ENCODE assay signal across 7 cellular contexts in the genomic region with DNA sequence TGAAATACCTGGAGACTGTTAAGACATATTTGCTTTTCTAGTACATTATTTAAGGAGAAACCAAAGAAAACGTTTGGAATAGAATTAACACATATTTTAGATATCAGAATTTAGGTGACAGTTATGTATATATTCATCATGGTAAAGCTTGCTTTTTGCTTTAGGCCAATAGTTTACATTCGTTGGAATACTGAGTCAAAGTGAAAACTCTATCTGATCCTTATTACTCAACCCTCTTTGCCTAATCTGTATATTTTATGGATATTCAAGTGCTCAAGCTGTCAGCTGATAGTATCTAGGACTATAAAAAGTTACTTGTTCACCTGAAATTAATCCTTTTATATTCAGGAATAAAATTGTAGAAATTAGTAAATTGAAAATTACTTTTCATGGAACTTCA.
"Had no signal": no experiment of that assay in that cellular context is flagged by ENCODE, and none has a peak within 500 bp of the region (broad histone marks: within the 10 kb centered on the region; RNA-seq: fewer than 3 reads in every experiment).

No MANE protein-coding gene starts in this region.

- DNase-seq: GDM1, GF-D8 had no signal

- FAIRE-seq: G401.6, GM12891, GM12892, GM18507, GM19239 had no signal
